Comparison of ENCODE assay signal across 6 cellular contexts in the genomic region with DNA sequence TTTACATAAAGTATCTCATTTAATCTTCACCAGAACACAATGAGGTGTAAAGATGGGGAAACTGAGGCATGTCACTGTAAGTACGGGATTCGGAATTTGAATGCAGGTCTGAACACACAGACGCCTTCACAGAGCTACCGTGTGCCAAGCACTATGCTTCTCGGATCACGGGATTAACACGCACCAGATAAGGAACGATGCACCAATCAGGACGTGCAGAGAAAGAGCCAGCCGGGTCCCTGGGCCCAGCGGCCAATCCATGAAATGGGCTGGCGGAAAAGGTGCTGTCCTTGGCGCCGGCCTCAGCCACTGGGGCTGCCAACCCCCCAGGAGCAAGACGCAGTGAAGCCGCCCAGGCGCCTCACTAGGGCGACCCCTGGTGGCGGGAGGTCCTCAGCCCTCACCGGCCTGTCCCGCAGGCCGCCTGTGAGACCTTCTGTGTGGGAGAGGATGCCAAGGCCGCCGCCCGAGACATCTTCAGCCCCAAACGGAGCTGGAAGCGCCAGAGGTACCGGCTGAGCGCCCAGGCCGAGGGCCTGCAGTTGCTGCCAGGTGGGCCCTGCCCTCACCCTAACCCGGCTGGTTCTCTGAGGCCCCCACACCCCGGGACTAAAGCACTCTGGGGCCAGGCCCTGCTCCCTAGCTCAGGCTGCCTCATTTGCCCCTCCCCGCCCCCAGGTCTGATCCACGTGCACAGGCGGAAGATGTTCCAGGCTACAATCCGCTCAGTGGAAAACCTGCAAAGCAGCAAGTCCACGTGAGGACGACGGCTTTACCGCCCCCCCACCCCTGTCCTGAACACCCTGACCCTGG. TPM values are rescaled to one million over a fixed set of nuclear protein-coding genes. Genes with fewer than 3 reads are reported as not detected.
DNase-seq lines count a peak whose midpoint lies in the region; ATAC-seq and TF ChIP-seq lines count a peak whose summit lies in the region.

No MANE protein-coding gene starts in this region.

- H3K27me3 ChIP-seq in trophoblast cell (ENCODE audit: insufficient read depth, low read length) = no peaks in the 10 kb centered on the region

- peak; percentile 73 for TF ChIP-seq CTCF in chondrocyte (IDR thresholded peaks at IDR 0.05)

- no CpG with 5 or more reads among the region's 40 CpGs for WGBS in trophoblast cell (ENCODE audit: extremely low coverage, insufficient coverage, insufficient read length)

- H3K9me3 Mint-ChIP-seq in chondrocyte (ENCODE audit: low read depth) = no peaks in the 10 kb centered on the region

- no peaks in the 10 kb centered on the region for H3K79me2 ChIP-seq in trophoblast cell (ENCODE audit: control insufficient read depth, insufficient read depth, low read length, poor library complexity)

- DNase-seq in chondrocyte (ENCODE audit: low spot score) (no peak), trophoblast cell (peak; percentile 54 to 79)

- H3K9me3 ChIP-seq in trophoblast cell (ENCODE audit: insufficient read depth, low read depth, low read length) = peaks cover 2% of the 10 kb centered on the region

- no peak overlapping the region for H3K18ac ChIP-seq in trophoblast cell (ENCODE audit: low read length)

- H3K4me3 ChIP-seq in trophoblast cell (ENCODE audit: low read depth, low read length) = no peak overlapping the region

- peaks cover 21% of the 10 kb centered on the region for H3K4me1 Mint-ChIP-seq in chondrocyte (ENCODE audit: low read depth)

- peaks cover 19% of the 10 kb centered on the region for H3K27me3 Mint-ChIP-seq in chondrocyte (ENCODE audit: low read depth)

- H4K12ac ChIP-seq in trophoblast cell (ENCODE audit: low read depth, low read length) = no peak overlapping the region

- no peak overlapping the region for H3K9ac ChIP-seq in trophoblast cell (ENCODE audit: low read length)

- H3K27ac Mint-ChIP-seq in chondrocyte (ENCODE audit: unreplicated experiment) = no peak overlapping the region

- no peak overlapping the region for H3K4ac ChIP-seq in trophoblast cell (ENCODE audit: low read depth, low read length)

- H2BK5ac ChIP-seq in trophoblast cell (ENCODE audit: low read depth, low read length, poor library complexity) = no peak overlapping the region

- H4K8ac ChIP-seq in trophoblast cell (ENCODE audit: low read depth, low read length) = no peak overlapping the region

- no peak overlapping the region for H3K27ac ChIP-seq in trophoblast cell (ENCODE audit: low read depth, low read length)

- peaks cover 28 to 38% of the 10 kb centered on the region in 2 experiments for H3K4me1 ChIP-seq in trophoblast cell (ENCODE audit: control insufficient read depth in 1 of 2, insufficient read depth in 2 of 2, low read length in 2 of 2)

- no peak overlapping the region for H3K4me3 Mint-ChIP-seq in chondrocyte (ENCODE audit: unreplicated experiment)

- H3K36me3 Mint-ChIP-seq in chondrocyte (ENCODE audit: low read depth) = no peaks in the 10 kb centered on the region

- no peak overlapping the region for H2BK120ac ChIP-seq in trophoblast cell (ENCODE audit: insufficient read depth, low read length, poor library complexity)

- H2AK5ac ChIP-seq in trophoblast cell (ENCODE audit: low read length) = peak overlapping the region; percentile 71

- H3K14ac ChIP-seq in trophoblast cell (ENCODE audit: low read length) = no peak overlapping the region

- peak; percentile 73; the same call in 1 of the 2 replicates for TF ChIP-seq POLR2A in Raji (IDR thresholded peaks at IDR 0.05; ENCODE audit: insufficient read depth, low read depth, low read length)

- peak overlapping the region; percentile 17 for H2BK12ac ChIP-seq in trophoblast cell (ENCODE audit: low read length)

- no peak overlapping the region for H4K91ac ChIP-seq in trophoblast cell (ENCODE audit: low read depth, low read length)

- ATAC-seq in GM19467 (IDR thresholded peaks at IDR 0.05; ENCODE audit: unreplicated experiment) (peak; percentile 69), HG03460 (IDR thresholded peaks at IDR 0.05; ENCODE audit: unreplicated experiment) (no peak), HG02970 (IDR thresholded peaks at IDR 0.05; ENCODE audit: low FRiP score, unreplicated experiment) (no peak)

- peak overlapping the region; percentile 7 for H2AFZ ChIP-seq in trophoblast cell (ENCODE audit: insufficient read depth, low read length, poor library complexity)

- H3K79me1 ChIP-seq in trophoblast cell (ENCODE audit: low read length) = peaks cover 9% of the 10 kb centered on the region

- H3K23ac ChIP-seq in trophoblast cell (ENCODE audit: low read length) = no peak overlapping the region

- no peak overlapping the region for H3K4me2 ChIP-seq in trophoblast cell (ENCODE audit: low read length)

- no peaks in the 10 kb centered on the region for H3K36me3 ChIP-seq in trophoblast cell (ENCODE audit: control insufficient read depth in 1 of 2, insufficient read depth in 2 of 2, low read length in 2 of 2)

RNA-seq across cellular contexts. Expression of gene ATG9B, which starts 15.6 kb away (rescaled TPM):
- 1.5 to 1.6 TPM in 2 of 3 replicates, not detected in the other for total RNA-seq in chondrocyte
- polyA plus RNA-seq in trophoblast cell (2013) = 27.9 and 32.3 TPM in 2 replicates

RNA-seq across cellular contexts. Expression of gene NOS3, which starts 17.9 kb away (rescaled TPM):
- not detected in 3 replicates for total RNA-seq in chondrocyte
- polyA plus RNA-seq in trophoblast cell (2013) = 3.1 and 3.4 TPM in 2 replicates

RNA-seq across cellular contexts. Expression of gene ABCB8, which starts 19.5 kb away (rescaled TPM):
- 30.2 to 45.7 TPM (median 32.1 TPM) in 3 replicates for total RNA-seq in chondrocyte
- 21.2 and 23.5 TPM in 2 replicates for polyA plus RNA-seq in trophoblast cell (2013)

RNA-seq across cellular contexts. Expression of gene KCNH2, which starts 30.6 kb away (rescaled TPM):
- total RNA-seq in chondrocyte = 0.19 to 0.33 TPM (median 0.30 TPM) in 3 replicates
- 1.4 and 1.5 TPM in 2 replicates for polyA plus RNA-seq in trophoblast cell (2013)

RNA-seq across cellular contexts. Expression of gene ASIC3, which starts 39.6 kb away (rescaled TPM):
- total RNA-seq in chondrocyte = 2.2 to 4.9 TPM (median 2.4 TPM) in 3 replicates
- polyA plus RNA-seq in trophoblast cell (2013) = 7.7 and 7.9 TPM in 2 replicates
